20 cellular contexts compared by ENCODE assay signal in genomic region chr14:77866932-77867331, GRCh38.
"Had no signal": no experiment of that assay in that cellular context is flagged by ENCODE, and none has a peak within 500 bp of the region (broad histone marks: within the 10 kb centered on the region; RNA-seq: fewer than 3 reads in every experiment).

No MANE protein-coding gene starts in this region.

- H3K4me1 Mint-ChIP-seq: immature natural killer cell had no signal

- H3K27me3 Mint-ChIP-seq: memory B cell, naive B cell had no signal

- ATAC-seq: left cardiac atrium, left colon, left lung, left ventricle myocardium superior, lower lobe of right lung, mucosa of descending colon had no signal

- H3K4me3 Mint-ChIP-seq: immature natural killer cell, memory B cell, mesothelial cell of epicardium had no signal

- H3K27ac Mint-ChIP-seq: immature natural killer cell, memory B cell, mesothelial cell of epicardium had no signal

- DNase-seq: hippocampal formation, hypothalamus, immature natural killer cell, islet precursor cell, kidney, kidney glomerular epithelial cell, left cardiac atrium, left colon, left lung, left ventricle myocardium inferior, left ventricle myocardium superior, lower lobe of right lung, mammary epithelial cell, mesenchymal stem cell, mesendoderm, midbrain, mucosa of descending colon, naive B cell had no signal
